In genomic region chr1:66503841-66504470, GRCh38 we compare ENCODE assay signal across 9 cellular contexts. TPM values are rescaled to one million over a fixed set of nuclear protein-coding genes. Genes with fewer than 3 reads are reported as not detected.
DNase-seq lines count a peak whose midpoint lies in the region; ATAC-seq and TF ChIP-seq lines count a peak whose summit lies in the region.
"Had no signal": no experiment of that assay in that cellular context is flagged by ENCODE, and none has a peak within 500 bp of the region (broad histone marks: within the 10 kb centered on the region; RNA-seq: fewer than 3 reads in every experiment).

No MANE protein-coding gene starts in this region.

- peak; percentile 84 to 92 for TF ChIP-seq CTCF in GM23338 (conservative IDR thresholded peaks at IDR 0.05; ENCODE audit: low read depth in 2 of 2)

- DNase-seq in SIG-M5 treated with dmso at 0.1 percent for 504 hours (lab: John Stamatoyannopoulos, UW; ENCODE audit: unreplicated experiment) (peak; percentile 52), SIG-M5 (lab: John Stamatoyannopoulos, UW) (no peak), GM23338 (ENCODE audit: low spot score) (peak; percentile 89), LHCN-M2 (ENCODE audit: low read depth) (peak; percentile 75), RPMI7951 (ENCODE audit: low read depth) (peak; percentile 62), left colon (peak in 1 of 2 donors; percentile 37), stromal cell of bone marrow (ENCODE audit: low read depth) (peak; percentile 68)
- peak; percentile 0 for DNase-seq in central memory CD4-positive, alpha-beta T cell

- H3K4me3 Mint-ChIP-seq in GM23338: no peak overlapping the region
- H3K4me3 Mint-ChIP-seq: central memory CD8-positive, alpha-beta T cell had no signal

- H3K4me3 ChIP-seq in GM23338: no peak overlapping the region

- H3K36me3 Mint-ChIP-seq in GM23338 (ENCODE audit: low read depth): no peaks in the 10 kb centered on the region

- no peaks in the 10 kb centered on the region for H3K4me1 Mint-ChIP-seq in GM23338
- H3K4me1 Mint-ChIP-seq: central memory CD8-positive, alpha-beta T cell had no signal

- H3K4me2 ChIP-seq in GM23338: no peak overlapping the region

- no peaks in the 10 kb centered on the region for H3K27me3 ChIP-seq in GM23338 (ENCODE audit: insufficient read depth)

- intact Hi-C loops in left colon (cut with DNase I, micrococcal nuclease): no loop called here

- H3K27me3 Mint-ChIP-seq in GM23338 (ENCODE audit: insufficient read depth, low read depth, poor library complexity): no peaks in the 10 kb centered on the region

- no peaks in the 10 kb centered on the region for H3K9me2 ChIP-seq in GM23338 (ENCODE audit: insufficient read depth)

- peak; percentile 88 for ATAC-seq in GM23338
- ATAC-seq in left colon: peak; percentile 61

- no peak overlapping the region for H2AFZ ChIP-seq in GM23338

- H3K36me3 ChIP-seq in GM23338 (ENCODE audit: insufficient read depth): no peaks in the 10 kb centered on the region

- no peaks in the 10 kb centered on the region for H3K9me3 Mint-ChIP-seq in GM23338
- H3K9me3 Mint-ChIP-seq: central memory CD8-positive, alpha-beta T cell had no signal

- no peaks in the 10 kb centered on the region for H4K20me1 ChIP-seq in GM23338 (replicated peaks; ENCODE audit: insufficient read depth)

- H3K79me2 ChIP-seq in GM23338 (replicated peaks; ENCODE audit: insufficient read depth): no peaks in the 10 kb centered on the region

- no peak overlapping the region for H3K27ac Mint-ChIP-seq in GM23338

- H3K27ac ChIP-seq in GM23338 (ENCODE audit: low read depth): no peak overlapping the region

- H3K4me1 ChIP-seq in GM23338 (ENCODE audit: insufficient read depth): no peaks in the 10 kb centered on the region

- no peaks in the 10 kb centered on the region for H3F3A ChIP-seq in GM23338 (replicated peaks; ENCODE audit: low read depth)

TF ChIP-seq in GM23338, 12 proteins besides CTCF, POLR2A, EP300 and RAD21:
- TF ChIP-seq NANOG (IDR thresholded peaks at IDR 0.05; ENCODE audit: borderline replicate concordance) (no peak), ZNF114 (CRISPR knock-in tag; IDR thresholded peaks at IDR 0.05) (no peak), REST (IDR thresholded peaks at IDR 0.05; ENCODE audit: unreplicated experiment) (no peak), CREB1 (CRISPR knock-in tag; IDR thresholded peaks at IDR 0.05; ENCODE audit: low read depth) (no peak), POLR2AphosphoS5 (IDR thresholded peaks at IDR 0.05; ENCODE audit: low read depth) (no peak), EZH2phosphoT487 (IDR thresholded peaks at IDR 0.05; ENCODE audit: unreplicated experiment) (no peak), ZNF331 (CRISPR knock-in tag; IDR thresholded peaks at IDR 0.05; ENCODE audit: low read depth) (no peak), STAT1 (IDR thresholded peaks at IDR 0.05; ENCODE audit: unreplicated experiment) (no peak), EZH2 (IDR thresholded peaks at IDR 0.05; ENCODE audit: low read depth, unreplicated experiment) (no peak), ETS1 (IDR thresholded peaks at IDR 0.05) (no peak), ZNF462 (CRISPR knock-in tag; IDR thresholded peaks at IDR 0.05) (no peak), JUNB (IDR thresholded peaks at IDR 0.05; ENCODE audit: unreplicated experiment) (no peak)

RNA-seq across cellular contexts. Expression of gene SGIP1, which starts 30.0 kb away (rescaled TPM):
- 2.4 and 4.1 TPM in 2 replicates for total RNA-seq in GM23338 (2014; rRNA removed; shearing (Covaris generic))
- polyA plus RNA-seq in GM23338 (2016; fragmentation: Nextera tagmentation; extraction: Ambion mirVana): 4.5 and 6.1 TPM in 2 replicates
- total RNA-seq in LHCN-M2 (2014; rRNA removed): 3.6 and 4.3 TPM in 2 replicates
- polyA plus RNA-seq in LHCN-M2 (2012): 7.3 TPM
- under 0.01 TPM in 1 of 2 replicates, not detected in the other for total RNA-seq in RPMI7951 (2014; rRNA removed; shearing (Covaris generic))
- 1 to 10 TPM; 1.0 to 2.4 TPM for total RNA-seq in left colon
